ENCODE assay signal across 8 cellular contexts in genomic region chr7:55140221-55140980, GRCh38.
DNase-seq lines count a peak whose midpoint lies in the region; ATAC-seq and TF ChIP-seq lines count a peak whose summit lies in the region.

No MANE protein-coding gene starts in this region.

- H3K27me3 ChIP-seq in esophagus squamous epithelium (no peaks in the 10 kb centered on the region), suprapubic skin (no peaks in the 10 kb centered on the region)

- no peak for TF ChIP-seq EP300 in suprapubic skin (IDR thresholded peaks at IDR 0.05)

- WGBS in esophagus squamous epithelium, 2 donors, result 12 to 22% methylated on average over 4 to 8 of the region's 8 CpGs
- WGBS in suprapubic skin, result 28% methylated on average over 8 of the region's 8 CpGs

- TF ChIP-seq CTCF in AG04449 (IDR thresholded peaks at IDR 0.05; ENCODE audit: insufficient read depth, low read length, missing control alignments) (no peak), esophagus squamous epithelium (IDR thresholded peaks at IDR 0.05) (no peak), suprapubic skin (IDR thresholded peaks at IDR 0.05) (no peak)

- H3K9me3 ChIP-seq in esophagus squamous epithelium (no peaks in the 10 kb centered on the region), suprapubic skin (no peaks in the 10 kb centered on the region)

- peak; percentile 44 for DNase-seq in AG04449 (ENCODE audit: low read depth, low spot score)
- no peak for DNase-seq in esophagus squamous epithelium (lab: John Stamatoyannopoulos, UW)
- DNase-seq in suprapubic skin (ENCODE audit: low spot score in 2 of 2), result no peak
- no peak for DNase-seq in middle frontal gyrus (ENCODE audit: extremely low spot score, low spot score)
- DNase-seq in activated CD4-positive, alpha-beta T cell treated with anti-CD3 and anti-CD28 coated beads, Interleukin-2, amount 50 U/mL, for 48 hours, result no peak
- no peak for DNase-seq in AG08396 (ENCODE audit: low spot score)

- peak; percentile 80 for ATAC-seq in GM19324 (IDR thresholded peaks at IDR 0.05; ENCODE audit: low FRiP score, unreplicated experiment)
- ATAC-seq in HG03175 (IDR thresholded peaks at IDR 0.05; ENCODE audit: unreplicated experiment), result peak; percentile 84

- H3K4me1 ChIP-seq in esophagus squamous epithelium, result peaks cover 4 to 50% (median 14%) of the 10 kb centered on the region in 3 donors
- H3K4me1 ChIP-seq in suprapubic skin, result peaks cover 35% of the 10 kb centered on the region

- CTCF ChIA-PET in AG04449 (lab: Yijun Ruan, JAX), result no interaction called here

- TF ChIP-seq POLR2A in esophagus squamous epithelium (IDR thresholded peaks at IDR 0.05) (no peak), suprapubic skin (IDR thresholded peaks at IDR 0.05) (no peak)

- POLR2A ChIA-PET in AG04449 (lab: Yijun Ruan, JAX), result no interaction called here

- intact Hi-C loops in esophagus squamous epithelium (cut with DNase I), result no loop called here

- H3K36me3 ChIP-seq in esophagus squamous epithelium (peaks cover 0 to 36% (median 0%) of the 10 kb centered on the region in 3 donors), suprapubic skin (peaks cover 29% of the 10 kb centered on the region)

- H3K27ac ChIP-seq in esophagus squamous epithelium, result peak overlapping the region; percentile 52 to 66 (median 57)
- peak overlapping the region; percentile 55 for H3K27ac ChIP-seq in suprapubic skin

- H3K4me3 ChIP-seq in AG04449 (ENCODE audit: low read depth, low read length) (no peak overlapping the region), esophagus squamous epithelium (no peak overlapping the region), suprapubic skin (no peak overlapping the region)
